In genomic region chr2:191295088-191295487, GRCh38 we compare ENCODE assay signal across 18 cellular contexts.
"Had no signal": no experiment of that assay in that cellular context is flagged by ENCODE, and none has a peak within 500 bp of the region (broad histone marks: within the 10 kb centered on the region; RNA-seq: fewer than 3 reads in every experiment).

No MANE protein-coding gene starts in this region.

- ATAC-seq: activated CD8-positive, alpha-beta T cell treated with anti-CD3 and anti-CD28 coated beads for 36 hours; esophagus mucosa; T-cell had no signal

- H3K9me3 ChIP-seq: heart right ventricle, prostate gland, right atrium auricular region, SK-N-SH, stomach, upper lobe of left lung had no signal

- H3K4me1 ChIP-seq: prostate gland had no signal

- H3K36me3 ChIP-seq: heart right ventricle, prostate gland, right atrium auricular region, stomach, upper lobe of left lung had no signal

- H3K27me3 ChIP-seq: heart right ventricle, right atrium auricular region, stomach, upper lobe of left lung had no signal

- H3K9ac ChIP-seq: SK-N-SH had no signal

- H3K27ac ChIP-seq: coronary artery, prostate gland, right atrium auricular region, stomach had no signal

- H3K4me2 ChIP-seq: SK-N-SH had no signal

- H3K4me3 ChIP-seq: coronary artery, prostate gland, right atrium auricular region, stomach, upper lobe of left lung had no signal

- DNase-seq: activated B cell treated with CpG ODN at 0.5 μM for 24 hours; activated CD4-positive, alpha-beta T cell treated with anti-CD3 and anti-CD28 coated beads for 4 hours; activated CD8-positive, alpha-beta T cell treated with anti-CD3 and anti-CD28 coated beads for 36 hours; activated naive CD4-positive, alpha-beta T cell treated with Interleukin-2 at 50 U/mL for 16 hours; activated T-cell treated with anti-CD3 and anti-CD28 coated beads, Interleukin-2, amount 50 U/mL, for 24 hours; central memory CD4-positive, alpha-beta T cell; heart right ventricle; occipital lobe; SK-N-SH; small intestine; stimulated activated CD4-positive, alpha-beta T cell treated with anti-CD3 and anti-CD28 coated beads, Interleukin-4, amount 100 ng/mL, for 1 hour; stomach; T-cell; upper lobe of left lung had no signal
